16 cellular contexts compared by ENCODE assay signal in the genomic region with DNA sequence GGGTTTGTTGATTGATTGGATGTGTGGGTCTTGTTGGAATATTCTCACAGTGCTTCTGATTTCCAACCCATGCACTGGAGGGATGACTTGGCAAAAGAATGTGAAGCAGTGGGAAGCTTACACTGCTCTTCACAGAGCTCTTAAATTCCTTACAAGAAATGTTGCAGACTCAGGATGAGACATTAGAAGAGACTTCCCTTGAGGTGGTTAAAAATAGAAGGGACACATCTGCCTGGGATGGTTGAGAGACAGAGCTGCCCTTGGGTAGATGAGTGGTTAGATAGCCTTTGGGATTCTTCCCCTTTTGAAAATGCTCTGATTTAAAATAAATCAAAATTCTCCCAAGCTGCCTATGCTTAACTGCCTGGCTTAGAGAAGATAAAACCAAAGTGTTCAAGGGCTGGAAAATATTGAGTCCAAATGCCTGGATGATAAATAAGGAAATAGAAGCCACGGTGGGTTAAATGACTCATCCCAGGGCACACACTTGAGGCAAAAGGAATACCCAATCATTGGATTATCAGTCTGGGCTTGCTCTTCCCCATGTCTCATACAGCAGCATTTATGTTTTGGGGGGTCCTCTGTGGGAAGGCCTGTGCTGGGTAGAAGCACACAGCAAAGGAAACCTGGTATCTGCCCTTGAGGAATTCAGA.
DNase-seq lines count a peak whose midpoint lies in the region; ATAC-seq and TF ChIP-seq lines count a peak whose summit lies in the region.
"Had no signal": no experiment of that assay in that cellular context is flagged by ENCODE, and none has a peak within 500 bp of the region (broad histone marks: within the 10 kb centered on the region; RNA-seq: fewer than 3 reads in every experiment).

No MANE protein-coding gene starts in this region.

- no peaks in the 10 kb centered on the region for H3K27me3 ChIP-seq in mesendoderm (ENCODE audit: insufficient read depth, low read length, poor library complexity)
- H3K27me3 ChIP-seq: pancreas, Peyer's patch had no signal

- no peaks in the 10 kb centered on the region for H3K79me2 ChIP-seq in mesendoderm (ENCODE audit: control insufficient read depth, insufficient read depth, low read length)

- peak overlapping the region; percentile 92 for H3K27ac Mint-ChIP-seq in chondrocyte (ENCODE audit: unreplicated experiment)
- H3K27ac Mint-ChIP-seq: activated CD8-positive, alpha-beta T cell treated with anti-CD3 and anti-CD28 coated beads for 36 hours; stimulated activated naive B cell treated with anti-CD40 and anti-IgM and Interleukin-4, amounts not matched to agents 10 μg/mL and 1 μg/mL and 100 μg/mL, for 72 hours had no signal

- no peaks in the 10 kb centered on the region for H3K4me1 ChIP-seq in mesendoderm (ENCODE audit: control insufficient read depth, low read depth, low read length)
- H3K4me1 ChIP-seq: pancreas, Peyer's patch had no signal

- H3K56ac ChIP-seq in mesendoderm (ENCODE audit: low read length) = no peak overlapping the region

- H3K4me2 ChIP-seq in mesendoderm (ENCODE audit: low read length) = no peak overlapping the region

- ATAC-seq in GM21619 (IDR thresholded peaks at IDR 0.05; ENCODE audit: unreplicated experiment) (no peak), GM21360 (IDR thresholded peaks at IDR 0.05; ENCODE audit: unreplicated experiment) (no peak), HG02571 (IDR thresholded peaks at IDR 0.05; ENCODE audit: unreplicated experiment) (no peak)
- ATAC-seq in activated CD4-positive, CD25-positive, alpha-beta regulatory T cell treated with anti-CD3 and anti-CD28 coated beads, Interleukin-2, amount 50 U/mL, for 24 hours = no peak
- ATAC-seq: activated CD8-positive, alpha-beta T cell treated with anti-CD3 and anti-CD28 coated beads for 36 hours; left lobe of liver; stimulated activated naive B cell treated with anti-CD40 and anti-IgM and Interleukin-4, amounts not matched to agents 10 μg/mL and 1 μg/mL and 100 μg/mL, for 72 hours had no signal

- H3K27ac ChIP-seq in mesendoderm (ENCODE audit: low read depth, low read length) = no peak overlapping the region
- H3K27ac ChIP-seq: C4-2B, pancreas, Peyer's patch had no signal

- no peak overlapping the region for H3K23ac ChIP-seq in mesendoderm (ENCODE audit: low read length)

- no peak overlapping the region for H4K8ac ChIP-seq in mesendoderm (ENCODE audit: low read depth, low read length)

- no peak overlapping the region for H2AK5ac ChIP-seq in mesendoderm (ENCODE audit: low read length)

- no peaks in the 10 kb centered on the region for H3K36me3 Mint-ChIP-seq in chondrocyte (ENCODE audit: low read depth)
- H3K36me3 Mint-ChIP-seq: stimulated activated naive B cell treated with anti-CD40 and anti-IgM and Interleukin-4, amounts not matched to agents 10 μg/mL and 1 μg/mL and 100 μg/mL, for 72 hours had no signal

- no peaks in the 10 kb centered on the region for H3K27me3 Mint-ChIP-seq in chondrocyte (ENCODE audit: low read depth)
- H3K27me3 Mint-ChIP-seq: activated CD8-positive, alpha-beta T cell treated with anti-CD3 and anti-CD28 coated beads for 36 hours; stimulated activated naive B cell treated with anti-CD40 and anti-IgM and Interleukin-4, amounts not matched to agents 10 μg/mL and 1 μg/mL and 100 μg/mL, for 72 hours had no signal

- H4K5ac ChIP-seq in mesendoderm (ENCODE audit: low read length) = no peak overlapping the region

- peaks cover 1% of the 10 kb centered on the region for H3K9me3 Mint-ChIP-seq in chondrocyte (ENCODE audit: low read depth)
- H3K9me3 Mint-ChIP-seq: activated CD8-positive, alpha-beta T cell treated with anti-CD3 and anti-CD28 coated beads for 36 hours had no signal

- H2BK5ac ChIP-seq in mesendoderm (ENCODE audit: low read length) = no peak overlapping the region

- DNase-seq in AG09309 (ENCODE audit: low read depth) (peak; percentile 84), HT1080 (ENCODE audit: low read depth) (peak; percentile 84), chondrocyte (ENCODE audit: low spot score) (no peak), mesendoderm (peak; percentile 51)
- DNase-seq: activated CD8-positive, alpha-beta T cell treated with anti-CD3 and anti-CD28 coated beads for 36 hours; GDM1; pancreas; Peyer's patch; stimulated activated naive B cell treated with anti-CD40 and anti-IgM and Interleukin-4, amounts not matched to agents 10 μg/mL and 1 μg/mL and 100 μg/mL, for 72 hours; T-helper 9 cell had no signal

- no CpG with 5 or more reads among the region's 1 CpG for WGBS in mesendoderm (ENCODE audit: extremely low coverage, insufficient coverage, low lambda C conversion rate)

- peaks cover 54% of the 10 kb centered on the region for H3K4me1 Mint-ChIP-seq in chondrocyte (ENCODE audit: low read depth)
- H3K4me1 Mint-ChIP-seq: stimulated activated naive B cell treated with anti-CD40 and anti-IgM and Interleukin-4, amounts not matched to agents 10 μg/mL and 1 μg/mL and 100 μg/mL, for 72 hours had no signal

- no peaks in the 10 kb centered on the region for H3K79me1 ChIP-seq in mesendoderm (ENCODE audit: low read length)

- H3K18ac ChIP-seq in mesendoderm (ENCODE audit: low read length) = no peak overlapping the region

- no peak for TF ChIP-seq CTCF in AG09309 (IDR thresholded peaks at IDR 0.05; ENCODE audit: control insufficient read depth, insufficient read depth, low read depth, low read length, missing control alignments)
- TF ChIP-seq CTCF in chondrocyte (IDR thresholded peaks at IDR 0.05) = no peak

- H2BK15ac ChIP-seq in mesendoderm (replicated peaks; ENCODE audit: low read depth) = no peak overlapping the region

- H3K4me3 ChIP-seq in AG09309 (ENCODE audit: control insufficient read depth, low read depth, low read length) (no peak overlapping the region), mesendoderm (ENCODE audit: low read length) (no peak overlapping the region)
- H3K4me3 ChIP-seq: pancreas, Peyer's patch had no signal

- H3K9ac ChIP-seq in mesendoderm (ENCODE audit: low read length) = no peak overlapping the region

- H3K4ac ChIP-seq in mesendoderm (ENCODE audit: low read depth, low read length) = no peak overlapping the region

- H2BK120ac ChIP-seq in mesendoderm (ENCODE audit: low read depth, low read length) = no peak overlapping the region

- H3K36me3 ChIP-seq in mesendoderm (ENCODE audit: control insufficient read depth, insufficient read depth, low read length) = no peaks in the 10 kb centered on the region
- H3K36me3 ChIP-seq: pancreas, Peyer's patch had no signal

- no peak overlapping the region for H3K4me3 Mint-ChIP-seq in chondrocyte (ENCODE audit: unreplicated experiment)
- H3K4me3 Mint-ChIP-seq: activated CD8-positive, alpha-beta T cell treated with anti-CD3 and anti-CD28 coated beads for 36 hours; stimulated activated naive B cell treated with anti-CD40 and anti-IgM and Interleukin-4, amounts not matched to agents 10 μg/mL and 1 μg/mL and 100 μg/mL, for 72 hours had no signal
